ENCODE assay signal across 6 cellular contexts in the genomic region with DNA sequence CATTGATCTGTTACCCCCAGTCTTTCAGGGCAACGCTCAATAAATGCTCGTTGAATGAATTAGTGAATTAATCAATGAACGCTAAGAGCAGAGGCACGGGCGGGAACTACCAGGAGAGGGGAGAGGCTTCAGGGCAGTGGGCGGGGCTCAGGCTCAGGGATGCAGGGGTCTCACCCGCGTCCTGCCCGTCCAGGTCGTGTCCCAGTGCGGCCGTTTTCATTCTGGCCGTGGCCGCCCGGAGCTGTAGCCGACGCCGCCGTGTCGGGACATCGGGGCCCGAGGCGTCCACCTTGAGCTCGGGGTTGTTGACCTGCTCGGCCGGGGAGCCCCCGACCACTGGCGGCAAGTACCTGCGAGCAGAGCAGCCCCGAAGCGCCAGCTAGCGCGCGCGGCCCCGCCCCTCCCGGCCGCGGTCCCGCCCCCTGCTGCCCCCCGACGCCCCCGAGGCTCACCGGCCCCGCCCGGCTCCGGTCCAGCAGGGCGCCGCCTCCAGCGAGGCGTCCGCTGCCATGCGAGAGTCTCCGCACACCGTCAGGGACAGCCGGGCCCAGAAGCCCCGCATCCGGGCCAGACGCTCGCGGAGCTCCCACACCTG. TPM values are rescaled to one million over a fixed set of nuclear protein-coding genes. Genes with fewer than 3 reads are reported as not detected.
DNase-seq lines count a peak whose midpoint lies in the region; ATAC-seq, FAIRE-seq and TF ChIP-seq lines count a peak whose summit lies in the region.

No MANE protein-coding gene starts in this region.

- no peaks in the 10 kb centered on the region for H3K9me3 Mint-ChIP-seq in WTC11

- H3K9ac ChIP-seq in kidney (ENCODE audit: low read length in 2 of 2): no peak overlapping the region

- no peak overlapping the region for H3K27ac ChIP-seq in kidney (ENCODE audit: low read depth in 2 of 2, low read length in 2 of 2)
- no peak overlapping the region for H3K27ac ChIP-seq in SJCRH30

- peaks cover 27% of the 10 kb centered on the region for H3K27me3 Mint-ChIP-seq in WTC11 (ENCODE audit: low read depth)

- no peak for FAIRE-seq in kidney (lab: Jason Lieb, UNC)

- ATAC-seq in WTC11 (peak; percentile 50), HG02970 (IDR thresholded peaks at IDR 0.05; ENCODE audit: low FRiP score, unreplicated experiment) (no peak)

- peaks cover 20% of the 10 kb centered on the region for H3K27me3 ChIP-seq in BE2C
- no peaks in the 10 kb centered on the region for H3K27me3 ChIP-seq in SJCRH30

- no peak overlapping the region for H3K27ac Mint-ChIP-seq in WTC11

- DNase-seq in BE2C (peak; percentile 34), WTC11 (ENCODE audit: low spot score) (peak; percentile 80), kidney (peak; percentile 76), SJCRH30 (no peak)
- DNase-seq in activated CD4-positive, CD25-positive, alpha-beta regulatory T cell treated with anti-CD3 and anti-CD28 coated beads, Interleukin-2, amount 50 U/mL, for 72 hours: no peak

- H3K4me1 ChIP-seq in BE2C (peaks cover 5% of the 10 kb centered on the region), kidney (ENCODE audit: control insufficient read depth in 1 of 2, insufficient read depth in 1 of 2, low read depth in 1 of 2, low read length in 2 of 2) (peaks cover 3 to 5% of the 10 kb centered on the region in 2 donors), SJCRH30 (peaks cover 13% of the 10 kb centered on the region)

- POLR2A ChIA-PET in WTC11 (lab: Charles Lee): interaction anchor here (1.0 to 1.8 kb wide), 2 partner anchors 69 to 83 kb away, joined by 3 to 4 read pairs; partner anchors contain the start of gene AP4M1

- peaks cover 22% of the 10 kb centered on the region for H3K36me3 Mint-ChIP-seq in WTC11

- peaks cover 61% of the 10 kb centered on the region for H3K4me1 Mint-ChIP-seq in WTC11

- H3K4me3 Mint-ChIP-seq in WTC11: peak overlapping the region; percentile 61

- TF ChIP-seq CTCF in BE2C (IDR thresholded peaks at IDR 0.05; ENCODE audit: low read depth, low read length) (no peak), WTC11 (IDR thresholded peaks at IDR 0.05) (no peak), kidney (IDR thresholded peaks at IDR 0.05; ENCODE audit: borderline replicate concordance, extremely low read depth, insufficient read depth) (no peak)

- intact Hi-C loops in kidney (cut with DNase I): no loop called here

- H3K36me3 ChIP-seq in BE2C: no peaks in the 10 kb centered on the region
- no peaks in the 10 kb centered on the region for H3K36me3 ChIP-seq in kidney (ENCODE audit: control insufficient read depth in 1 of 2, insufficient read depth in 2 of 2, low read length in 2 of 2)
- peaks cover 8% of the 10 kb centered on the region for H3K36me3 ChIP-seq in SJCRH30

- H3K4me3 ChIP-seq in BE2C (ENCODE audit: low read depth, low read length) (peak overlapping the region; percentile 40), kidney (ENCODE audit: low read length in 2 of 2) (no peak overlapping the region), SJCRH30 (no peak overlapping the region)

- CTCF ChIA-PET in WTC11 (lab: Charles Lee): interaction anchor here (0.9 to 3.0 kb wide), 9 partner anchors 11 to 174 kb away, joined by 3 to 14 read pairs (median 4); partner anchors contain the start of genes LAMTOR4 and TRAPPC14

- no peaks in the 10 kb centered on the region for H3K9me3 ChIP-seq in BE2C
- H3K9me3 ChIP-seq in kidney (ENCODE audit: control insufficient read depth in 1 of 2, low read length in 2 of 2): no peaks in the 10 kb centered on the region
- no peaks in the 10 kb centered on the region for H3K9me3 ChIP-seq in SJCRH30 (replicated peaks)

TF ChIP-seq in WTC11, 78 proteins besides CTCF, POLR2A, EP300 and RAD21:
- no peak for TF ChIP-seq CREM (CRISPR knock-in tag; IDR thresholded peaks at IDR 0.05)
- no peak for TF ChIP-seq JUN (CRISPR knock-in tag; IDR thresholded peaks at IDR 0.05)
- no peak for TF ChIP-seq ZBTB21 (CRISPR knock-in tag; IDR thresholded peaks at IDR 0.05; ENCODE audit: borderline replicate concordance)
- TF ChIP-seq FOXP1 (CRISPR knock-in tag; IDR thresholded peaks at IDR 0.05; ENCODE audit: borderline replicate concordance): 0 out of 2 replicates have a peak, but pooled peaks have one; percentile 31
- peak; percentile 28; the same call in 1 of the 2 replicates for TF ChIP-seq FOXK1 (CRISPR knock-in tag; IDR thresholded peaks at IDR 0.05)
- peak; percentile 64 for TF ChIP-seq SP1 (CRISPR knock-in tag; conservative IDR thresholded peaks at IDR 0.05)

RNA-seq across cellular contexts. Expression of gene GAL3ST4, which starts 2.8 kb away (rescaled TPM):
- 0.80 TPM for polyA plus RNA-seq in BE2C (2012; ENCODE audit: insufficient read depth, insufficient read length, low read depth)
- 8.1 to 10.3 TPM (median 8.9 TPM) in 3 replicates for total RNA-seq in WTC11 (2021)
- 3.2 TPM for total RNA-seq in kidney
- polyA plus RNA-seq in kidney (ENCODE audit: insufficient read depth, low read depth, low replicate concordance): 1.2 TPM
- 7.4 and 8.0 TPM in 2 replicates for total RNA-seq in SJCRH30 (2014; rRNA removed; shearing (Covaris generic))

RNA-seq across cellular contexts. Expression of gene GPC2, which starts 6.0 kb away (rescaled TPM):
- polyA plus RNA-seq in BE2C (2012; ENCODE audit: insufficient read depth, insufficient read length, low read depth): 7.4 TPM
- total RNA-seq in WTC11 (2021): 52.1 to 63.9 TPM (median 63.0 TPM) in 3 replicates
- 1.8 TPM for total RNA-seq in kidney
- 0.73 TPM for polyA plus RNA-seq in kidney (ENCODE audit: insufficient read depth, low read depth, low replicate concordance)
- total RNA-seq in SJCRH30 (2014; rRNA removed; shearing (Covaris generic)): 16.7 and 17.2 TPM in 2 replicates

RNA-seq across cellular contexts. Expression of gene STAG3, which starts 6.5 kb away (rescaled TPM):
- polyA plus RNA-seq in BE2C (2012; ENCODE audit: insufficient read depth, insufficient read length, low read depth): 5.3 TPM
- total RNA-seq in WTC11 (2021) (5.2 to 7.6 TPM (median 5.5 TPM) in 3 replicates), kidney (3.7 TPM)
- 3.4 TPM for polyA plus RNA-seq in kidney (ENCODE audit: insufficient read depth, low read depth, low replicate concordance)
- 0.10 and 1.3 TPM in 2 replicates for total RNA-seq in SJCRH30 (2014; rRNA removed; shearing (Covaris generic))

RNA-seq across cellular contexts. Expression of gene TRAPPC14, which starts 12.7 kb away (rescaled TPM):
- 38.3 TPM for polyA plus RNA-seq in BE2C (2012; ENCODE audit: insufficient read depth, insufficient read length, low read depth)
- total RNA-seq in WTC11 (2021): 25.0 to 28.0 TPM (median 25.1 TPM) in 3 replicates
- 27.1 TPM for total RNA-seq in kidney
- polyA plus RNA-seq in kidney (ENCODE audit: insufficient read depth, low read depth, low replicate concordance): 14.8 TPM
- 9.6 and 15.4 TPM in 2 replicates for total RNA-seq in SJCRH30 (2014; rRNA removed; shearing (Covaris generic))

RNA-seq across cellular contexts. Expression of gene LAMTOR4, which starts 22.5 kb away (rescaled TPM):
- 362 TPM for polyA plus RNA-seq in BE2C (2012; ENCODE audit: insufficient read depth, insufficient read length, low read depth)
- 199 to 235 TPM (median 227 TPM) in 3 replicates for total RNA-seq in WTC11 (2021)
- total RNA-seq in kidney: 122 TPM
- 470 TPM for polyA plus RNA-seq in kidney (ENCODE audit: insufficient read depth, low read depth, low replicate concordance)
- 65.4 and 84.6 TPM in 2 replicates for total RNA-seq in SJCRH30 (2014; rRNA removed; shearing (Covaris generic))

Comparison
In these comparisons a context has a peak if more than half of its experiments do, and no peak if none do; other contexts are left out.
1. DNase-seq: peak in BE2C (single experiment), WTC11 (single experiment) and kidney (single experiment); none in SJCRH30 (0 of 2) and activated CD4-positive, CD25-positive, alpha-beta regulatory T cell treated with anti-CD3 and anti-CD28 coated beads, Interleukin-2, amount 50 U/mL, for 72 hours (single experiment).